Comparison of ENCODE assay signal across 28 cellular contexts in the genomic region with DNA sequence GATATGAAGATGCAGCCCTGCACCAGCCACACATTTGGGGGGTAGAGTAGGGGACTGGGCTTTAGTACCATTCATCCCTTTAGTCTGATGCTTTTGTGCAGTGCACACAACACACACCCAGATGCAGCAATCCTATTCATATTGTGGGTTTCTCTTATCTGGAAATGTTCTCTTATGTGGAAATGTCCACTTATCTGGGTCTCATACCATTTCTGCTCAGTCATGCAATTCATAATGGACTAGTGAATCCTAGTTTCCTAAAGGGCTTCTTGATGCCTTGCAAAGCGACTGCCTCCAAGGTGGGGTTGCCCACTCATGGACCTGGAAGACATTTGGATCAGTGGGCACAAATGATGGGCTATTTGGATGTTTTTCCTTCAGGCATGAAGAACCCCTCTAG. TPM values are rescaled to one million over a fixed set of nuclear protein-coding genes. Genes with fewer than 3 reads are reported as not detected.
DNase-seq lines count a peak whose midpoint lies in the region; ATAC-seq and TF ChIP-seq lines count a peak whose summit lies in the region.
"Had no signal": no experiment of that assay in that cellular context is flagged by ENCODE, and none has a peak within 500 bp of the region (broad histone marks: within the 10 kb centered on the region; RNA-seq: fewer than 3 reads in every experiment).

No MANE protein-coding gene starts in this region.

- no peaks in the 10 kb centered on the region for H3K9me3 ChIP-seq in Caco-2
- H3K9me3 ChIP-seq: breast epithelium, HAP-1, SJCRH30 had no signal

- POLR2A ChIA-PET in Caco-2 (lab: Charles Lee), result no interaction called here

- no peaks in the 10 kb centered on the region for H3K27me3 ChIP-seq in Caco-2 (replicated peaks; ENCODE audit: control insufficient read depth, insufficient read depth, low read length)
- H3K27me3 ChIP-seq: breast epithelium, SJCRH30 had no signal

- no peak overlapping the region for H3K4me3 Mint-ChIP-seq in Caco-2 (ENCODE audit: unreplicated experiment)
- no peak overlapping the region for H3K4me3 Mint-ChIP-seq in HFFc6
- no peak overlapping the region for H3K4me3 Mint-ChIP-seq in activated T-helper 1 cell treated with anti-CD3 and anti-CD28 coated beads, Interleukin-12 subunit alpha, Interleukin-12 subunit beta, Interleukin-2, Interleukin-4 antibody, amounts not matched to agents 30 ng/mL and 10 ng/mL and 1 ng/mL, durations not matched to agents 14 hours and 24 hours and 36 hours
- H3K4me3 Mint-ChIP-seq in naive B cell, result peak overlapping the region in 3 of 8 donors; percentile 10 to 14 (median 12)
- H3K4me3 Mint-ChIP-seq: CD14-positive monocyte, natural killer cell, T-cell had no signal

- H3K27ac Mint-ChIP-seq in Caco-2 (ENCODE audit: unreplicated experiment), result peak overlapping the region; percentile 29
- peak overlapping the region; percentile 36 for H3K27ac Mint-ChIP-seq in HFFc6
- H3K27ac Mint-ChIP-seq in activated T-helper 1 cell treated with anti-CD3 and anti-CD28 coated beads, Interleukin-12 subunit alpha, Interleukin-12 subunit beta, Interleukin-2, Interleukin-4 antibody, amounts not matched to agents 30 ng/mL and 10 ng/mL and 1 ng/mL, durations not matched to agents 14 hours and 24 hours and 36 hours, result peak overlapping the region; percentile 25
- peak overlapping the region in 4 of 6 donors; percentile 31 to 88 (median 63) for H3K27ac Mint-ChIP-seq in naive B cell
- H3K27ac Mint-ChIP-seq: natural killer cell, T-cell had no signal

- 0 out of 2 replicates have a peak, but pooled peaks cover 5% of the 10 kb centered on the region for H3K4me1 ChIP-seq in Caco-2
- H3K4me1 ChIP-seq: breast epithelium, SJCRH30 had no signal

- H3K27me3 Mint-ChIP-seq in Caco-2 (ENCODE audit: insufficient read depth, unreplicated experiment) (no peaks in the 10 kb centered on the region), HFFc6 (ENCODE audit: insufficient read depth) (peaks cover 3% of the 10 kb centered on the region; the same call in 1 of the 2 replicates), naive B cell (no peaks in the 10 kb centered on the region)
- no peaks in the 10 kb centered on the region for H3K27me3 Mint-ChIP-seq in activated T-helper 1 cell treated with anti-CD3 and anti-CD28 coated beads, Interleukin-12 subunit alpha, Interleukin-12 subunit beta, Interleukin-2, Interleukin-4 antibody, amounts not matched to agents 30 ng/mL and 10 ng/mL and 1 ng/mL, durations not matched to agents 14 hours and 24 hours and 36 hours (ENCODE audit: insufficient read depth)
- H3K27me3 Mint-ChIP-seq: T-cell had no signal

- ATAC-seq in naive B cell (ENCODE audit: low read depth in 2 of 2), result no peak
- ATAC-seq in HG02852 (IDR thresholded peaks at IDR 0.05; ENCODE audit: unreplicated experiment), result no peak
- ATAC-seq: natural killer cell, T-cell had no signal

- intact Hi-C loops in Caco-2 (cut with micrococcal nuclease; ENCODE audit: unreplicated experiment), result no loop called here
- intact Hi-C loops in activated T-helper 1 cell treated with anti-CD3 and anti-CD28 coated beads, Interleukin-12 subunit alpha, Interleukin-12 subunit beta, Interleukin-2, Interleukin-4 antibody, amounts not matched to agents 30 ng/mL and 10 ng/mL and 1 ng/mL, durations not matched to agents 14 hours and 24 hours and 36 hours (cut with micrococcal nuclease), result no loop called here

- TF ChIP-seq CTCF in Caco-2 (IDR thresholded peaks at IDR 0.05; ENCODE audit: insufficient read depth in 1 of 2, low read depth in 1 of 2, low read length in 1 of 2, severe bottlenecking in 1 of 2, unreplicated experiment in 1 of 2) (no peak), HFFc6 (IDR thresholded peaks at IDR 0.05) (no peak)

- CTCF ChIA-PET in Caco-2 (lab: Charles Lee), result no interaction called here

- no peak overlapping the region for H3K4me3 ChIP-seq in Caco-2 (ENCODE audit: low read depth, low read length)
- H3K4me3 ChIP-seq: breast epithelium, HAP-1, SJCRH30, skin epidermis had no signal

- peaks cover 84% of the 10 kb centered on the region for H3K36me3 Mint-ChIP-seq in Caco-2 (ENCODE audit: insufficient read depth, unreplicated experiment)
- peaks cover 24% of the 10 kb centered on the region for H3K36me3 Mint-ChIP-seq in HFFc6 (ENCODE audit: low read depth)
- peaks cover 48% of the 10 kb centered on the region for H3K36me3 Mint-ChIP-seq in activated T-helper 1 cell treated with anti-CD3 and anti-CD28 coated beads, Interleukin-12 subunit alpha, Interleukin-12 subunit beta, Interleukin-2, Interleukin-4 antibody, amounts not matched to agents 30 ng/mL and 10 ng/mL and 1 ng/mL, durations not matched to agents 14 hours and 24 hours and 36 hours (ENCODE audit: low read depth)
- peaks cover 10 to 29% of the 10 kb centered on the region in 2 donors for H3K36me3 Mint-ChIP-seq in naive B cell
- H3K36me3 Mint-ChIP-seq: natural killer cell had no signal

- no peaks in the 10 kb centered on the region for H3K9me3 Mint-ChIP-seq in Caco-2 (ENCODE audit: unreplicated experiment)
- no peaks in the 10 kb centered on the region for H3K9me3 Mint-ChIP-seq in HFFc6
- no peaks in the 10 kb centered on the region for H3K9me3 Mint-ChIP-seq in activated T-helper 1 cell treated with anti-CD3 and anti-CD28 coated beads, Interleukin-12 subunit alpha, Interleukin-12 subunit beta, Interleukin-2, Interleukin-4 antibody, amounts not matched to agents 30 ng/mL and 10 ng/mL and 1 ng/mL, durations not matched to agents 14 hours and 24 hours and 36 hours
- no peaks in the 10 kb centered on the region for H3K9me3 Mint-ChIP-seq in naive B cell
- H3K9me3 Mint-ChIP-seq: natural killer cell, T-cell had no signal

- no TSS peak for BruUV-seq in Caco-2 (replicated peaks; lab: Mats Ljungman, UMichigan)

- H3K4me1 Mint-ChIP-seq in Caco-2 (ENCODE audit: low read depth, unreplicated experiment), result peaks cover 24% of the 10 kb centered on the region
- H3K4me1 Mint-ChIP-seq in HFFc6 (ENCODE audit: low read depth), result peaks cover 46% of the 10 kb centered on the region
- H3K4me1 Mint-ChIP-seq in activated T-helper 1 cell treated with anti-CD3 and anti-CD28 coated beads, Interleukin-12 subunit alpha, Interleukin-12 subunit beta, Interleukin-2, Interleukin-4 antibody, amounts not matched to agents 30 ng/mL and 10 ng/mL and 1 ng/mL, durations not matched to agents 14 hours and 24 hours and 36 hours (ENCODE audit: low read depth), result peaks cover 86% of the 10 kb centered on the region
- H3K4me1 Mint-ChIP-seq in naive B cell, result peaks cover 74 to 79% (median 74%) of the 10 kb centered on the region in 3 donors

- peaks cover 1% of the 10 kb centered on the region for H3K36me3 ChIP-seq in Caco-2 (ENCODE audit: control insufficient read depth, insufficient read depth, low read length)
- H3K36me3 ChIP-seq: breast epithelium, HAP-1, SJCRH30 had no signal

- DNase-seq in Caco-2 (no peak), HFFc6 (no peak), naive B cell (no peak), NCI-H82 treated with DMSO at 0.1 percent for 48 hours (lab: John Stamatoyannopoulos, UW; ENCODE audit: unreplicated experiment) (no peak), hippocampal formation (lab: John Stamatoyannopoulos, UW) (no peak)
- DNase-seq in activated T-helper 1 cell treated with anti-CD3 and anti-CD28 coated beads, Interleukin-12 subunit alpha, Interleukin-12 subunit beta, Interleukin-2, Interleukin-4 antibody, amounts not matched to agents 30 ng/mL and 10 ng/mL and 1 ng/mL, durations not matched to agents 14 hours and 24 hours and 36 hours (ENCODE audit: low spot score), result no peak
- DNase-seq: activated CD4-positive, alpha-beta T cell treated with anti-CD3 and anti-CD28 coated beads for 1 hour; activated CD8-positive, alpha-beta memory T cell treated with anti-CD3 and anti-CD28 coated beads for 24 hours; amniotic stem cell; Calu3; Karpas-422; kidney; midbrain; natural killer cell; NCI-H187; NCI-H526 treated with DMSO at 0.1 percent for 48 hours; SJCRH30; T-cell; trophoblast cell had no signal

RNA-seq across cellular contexts. Expression of gene C9orf152, which starts 47.8 kb away (rescaled TPM):
- 0.36 and 0.42 TPM in 2 replicates for total RNA-seq in Caco-2 (2022)
- not detected for total RNA-seq in HFFc6 (2021; fragmentation: NEBNext Ultra II Directional; extraction: Animal tissue kit (Norgen Biotek cat#: 25700))
- not detected in 2 replicates for total RNA-seq in activated T-helper 1 cell treated with anti-CD3 and anti-CD28 coated beads, Interleukin-12 subunit alpha, Interleukin-12 subunit beta, Interleukin-2, Interleukin-4 antibody, amounts not matched to agents 30 ng/mL and 10 ng/mL and 1 ng/mL, durations not matched to agents 14 hours and 24 hours and 36 hours
- polyA plus RNA-seq in naive B cell (ENCODE audit: low read depth in 6 of 6), result not detected
- total RNA-seq: Daoy, natural killer cell, osteocyte, renal cortical epithelial cell, SJCRH30, subcutaneous adipose tissue had no signal
- polyA plus RNA-seq: CD14-positive monocyte had no signal
